Comparison of ENCODE assay signal across 8 cellular contexts in the genomic region with DNA sequence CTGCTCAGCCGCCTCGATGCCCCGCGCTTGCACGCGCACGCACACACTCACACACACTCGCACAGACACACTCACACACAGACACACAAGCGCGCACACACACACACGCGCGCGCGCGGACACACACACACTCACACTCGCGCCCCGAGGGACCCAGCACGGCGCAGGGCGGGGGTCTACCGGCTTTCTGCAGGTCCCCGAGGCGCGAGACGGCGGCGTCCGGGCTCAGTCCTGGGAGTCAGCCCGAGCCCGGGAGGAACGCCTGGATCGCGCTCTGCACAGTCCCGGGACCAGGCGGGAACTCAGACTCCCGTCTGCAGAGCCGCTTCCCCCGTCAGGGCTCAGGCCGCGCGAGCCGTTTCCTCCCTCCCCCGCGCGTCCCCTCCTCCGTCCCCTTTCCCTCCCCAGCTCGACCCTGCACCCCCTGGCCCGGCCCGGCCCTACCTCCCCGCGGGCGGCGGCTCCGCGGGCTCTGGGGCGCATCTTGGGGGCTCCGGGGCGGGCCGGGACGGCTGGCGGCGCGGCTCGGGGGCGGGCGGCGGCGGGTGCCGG. TPM values are rescaled to one million over a fixed set of nuclear protein-coding genes. Genes with fewer than 3 reads are reported as not detected.
DNase-seq lines count a peak whose midpoint lies in the region; ATAC-seq and TF ChIP-seq lines count a peak whose summit lies in the region.

No MANE protein-coding gene starts in this region.

- H3K56ac ChIP-seq in IMR-90 (ENCODE audit: extremely low read depth, insufficient read depth, low read length), result peak overlapping the region; percentile 85

- H4K5ac ChIP-seq in IMR-90 (ENCODE audit: low read depth, low read length), result peak overlapping the region; percentile 85

- H3K4me1 ChIP-seq in IMR-90 (ENCODE audit: control insufficient read depth, insufficient read depth, low read length), result peaks cover 20% of the 10 kb centered on the region
- peaks cover 5% of the 10 kb centered on the region for H3K4me1 ChIP-seq in body of pancreas
- H3K4me1 ChIP-seq in smooth muscle cell (ENCODE audit: low read depth), result peaks cover 20% of the 10 kb centered on the region

- dilution Hi-C loops in IMR-90 (cut with HindIII; ENCODE audit: low sequenced_read_pairs, unreplicated experiment), result no loop called here

- BruUV-seq in Calu3 (replicated peaks; lab: Mats Ljungman, UMichigan), result no TSS peak
- no TSS peak for BruUV-seq in IMR-90 (replicated peaks; lab: Mats Ljungman, UMichigan)

- no peak for DNase-seq in Calu3
- DNase-seq in IMR-90, result peak; percentile 50
- peak in 2 of 4 donors; percentile 38 for DNase-seq in body of pancreas
- DNase-seq in immature natural killer cell, result no peak
- DNase-seq in smooth muscle cell (lab: John Stamatoyannopoulos, UW; ENCODE audit: unreplicated experiment), result peak; percentile 53

- 0 out of 3 replicates have a peak overlapping the region, but pooled peaks have one; percentile 55 for H2BK15ac ChIP-seq in IMR-90 (ENCODE audit: low read depth, low read length)

- H4K8ac ChIP-seq in IMR-90 (ENCODE audit: low read depth in 2 of 2, low read length in 2 of 2), result peak overlapping the region; percentile 75 to 83

- POLR2A ChIA-PET in IMR-90 (lab: Charles Lee; ENCODE audit: unreplicated experiment), result interaction anchor here (0.6 to 1.0 kb wide), 5 partner anchors 12 to 138 kb away, joined by 3 to 10 read pairs (median 5); no protein-coding TSS in a partner anchor

- H2AFZ ChIP-seq in IMR-90 (replicated peaks; ENCODE audit: low read length, poor library complexity) (peak overlapping the region; percentile 88), smooth muscle cell (ENCODE audit: low read depth) (no peak overlapping the region)

- H3K4me2 ChIP-seq in IMR-90 (ENCODE audit: low read depth, low read length), result peak overlapping the region; percentile 90
- peak overlapping the region; percentile 94 for H3K4me2 ChIP-seq in smooth muscle cell

- peaks cover 78% of the 10 kb centered on the region for H3K27me3 Mint-ChIP-seq in Calu3 (ENCODE audit: unreplicated experiment)
- H3K27me3 Mint-ChIP-seq in immature natural killer cell (ENCODE audit: low read depth in 3 of 3), result peaks cover 15 to 40% (median 26%) of the 10 kb centered on the region in 3 donors

- TF ChIP-seq CTCF in Calu3 (IDR thresholded peaks at IDR 0.05; ENCODE audit: unreplicated experiment) (no peak), IMR-90 (conservative IDR thresholded peaks at IDR 0.05; ENCODE audit: low read depth, low read length) (no peak), body of pancreas (IDR thresholded peaks at IDR 0.05) (no peak), smooth muscle cell (IDR thresholded peaks at IDR 0.05; ENCODE audit: borderline replicate concordance, insufficient read depth, poor library complexity, severe bottlenecking) (no peak)

- peak overlapping the region; percentile 84 for H4K91ac ChIP-seq in IMR-90 (ENCODE audit: insufficient read depth, low read depth, low read length)

- H3F3A ChIP-seq in smooth muscle cell (ENCODE audit: low read depth), result peaks cover 17% of the 10 kb centered on the region

- H3K9me3 Mint-ChIP-seq in Calu3 (ENCODE audit: low read depth, unreplicated experiment), result no peaks in the 10 kb centered on the region
- H3K9me3 Mint-ChIP-seq in immature natural killer cell, result no peaks in the 10 kb centered on the region

- H3K23ac ChIP-seq in IMR-90 (ENCODE audit: low read depth, low read length), result peak overlapping the region; percentile 90

- H3K9me1 ChIP-seq in IMR-90 (ENCODE audit: insufficient read depth, low read length), result peaks cover 12% of the 10 kb centered on the region; the same call in 1 of the 2 replicates

- H2BK120ac ChIP-seq in IMR-90 (ENCODE audit: low read depth, low read length), result peak overlapping the region; percentile 78

- peak overlapping the region; percentile 50 for H3K14ac ChIP-seq in IMR-90 (replicated peaks; ENCODE audit: low read depth, low read length)

- H3K9me3 ChIP-seq in IMR-90 (ENCODE audit: control insufficient read depth, insufficient read depth, low read length) (no peaks in the 10 kb centered on the region), body of pancreas (no peaks in the 10 kb centered on the region), smooth muscle cell (replicated peaks; ENCODE audit: low read depth) (no peaks in the 10 kb centered on the region)

- peaks cover 4 to 51% of the 10 kb centered on the region in 2 experiments; a peak in 3 of 4 replicates for H3K79me1 ChIP-seq in IMR-90 (ENCODE audit: low read depth in 1 of 2, low read length in 2 of 2)

- peak; percentile 50 for ATAC-seq in IMR-90 (ENCODE audit: low read depth)
- ATAC-seq in body of pancreas, result peak; percentile 45
- ATAC-seq in HG03139 (IDR thresholded peaks at IDR 0.05; ENCODE audit: unreplicated experiment), result no peak
- no peak for ATAC-seq in GM19455 (IDR thresholded peaks at IDR 0.05; ENCODE audit: unreplicated experiment)
- ATAC-seq in HG02970 (IDR thresholded peaks at IDR 0.05; ENCODE audit: low FRiP score, unreplicated experiment), result no peak

- H4K20me1 ChIP-seq in IMR-90 (ENCODE audit: insufficient read depth, low read length), result peaks cover 18% of the 10 kb centered on the region; the same call in 1 of the 2 replicates
- peaks cover 22% of the 10 kb centered on the region for H4K20me1 ChIP-seq in smooth muscle cell (ENCODE audit: low read depth)

- TF ChIP-seq POLR2A in IMR-90 (IDR thresholded peaks at IDR 0.05; ENCODE audit: low read depth, low read length) (peak; percentile 36), body of pancreas (IDR thresholded peaks at IDR 0.05) (no peak)

- peaks cover 7% of the 10 kb centered on the region for H3K4me1 Mint-ChIP-seq in Calu3 (ENCODE audit: low read depth, unreplicated experiment)
- peaks cover 11 to 17% of the 10 kb centered on the region in 2 donors for H3K4me1 Mint-ChIP-seq in immature natural killer cell

- H3K18ac ChIP-seq in IMR-90 (ENCODE audit: low read depth, low read length), result peak overlapping the region; percentile 83

- in situ Hi-C loops in IMR-90 (cut with MboI; ENCODE audit: low sequenced_read_pairs), result no loop called here

- H3K27ac ChIP-seq in IMR-90 (ENCODE audit: insufficient read depth, low read length) (peak overlapping the region; percentile 92), body of pancreas (peak overlapping the region in 1 of 4 donors; percentile 54), smooth muscle cell (ENCODE audit: low read depth) (peak overlapping the region; percentile 48)

- H3K4ac ChIP-seq in IMR-90 (ENCODE audit: low read depth, low read length), result peak overlapping the region; percentile 85

- peaks cover 4% of the 10 kb centered on the region; the same call in 1 of the 2 replicates for H3K36me3 ChIP-seq in IMR-90 (ENCODE audit: control insufficient read depth, insufficient read depth, low read length)
- no peaks in the 10 kb centered on the region for H3K36me3 ChIP-seq in body of pancreas (replicated peaks in 1 of 2; ENCODE audit: insufficient read depth in 1 of 2, low read depth in 2 of 2)
- H3K36me3 ChIP-seq in smooth muscle cell (ENCODE audit: low read depth), result no peaks in the 10 kb centered on the region

- H2BK20ac ChIP-seq in IMR-90 (ENCODE audit: low read depth, low read length), result peak overlapping the region; percentile 45; the same call in 1 of the 2 replicates

- peaks cover 5% of the 10 kb centered on the region for H3K36me3 Mint-ChIP-seq in Calu3 (ENCODE audit: insufficient read depth, unreplicated experiment)
- H3K36me3 Mint-ChIP-seq in immature natural killer cell, result peaks cover 0 to 8% (median 4%) of the 10 kb centered on the region in 3 donors

- no peaks in the 10 kb centered on the region for H3K27me3 ChIP-seq in IMR-90 (ENCODE audit: control insufficient read depth, insufficient read depth, low read length)
- no peaks in the 10 kb centered on the region for H3K27me3 ChIP-seq in body of pancreas
- H3K27me3 ChIP-seq in smooth muscle cell (ENCODE audit: low read depth), result no peaks in the 10 kb centered on the region

- peak overlapping the region; percentile 93 for H2BK5ac ChIP-seq in IMR-90 (ENCODE audit: low read depth, low read length, poor library complexity, severe bottlenecking)

- WGBS in IMR-90 (ENCODE audit: extremely low coverage in 2 of 2, insufficient read length in 1 of 2), 2 experiments, result 1% methylated on average over 26 of the region's 71 CpGs; no CpG with 5 or more reads in 1 of the 2 experiments
- 1% methylated on average over 21 to 46 of the region's 71 CpGs for WGBS in body of pancreas, 2 donors
- 1% methylated on average over 39 of the region's 71 CpGs for WGBS in smooth muscle cell (ENCODE audit: low lambda C conversion rate)

- H3K4me3 ChIP-seq in IMR-90 (ENCODE audit: insufficient read depth, low read depth, low read length) (peak overlapping the region; percentile 85), body of pancreas (no peak overlapping the region), smooth muscle cell (peak overlapping the region; percentile 66)

- H2AK5ac ChIP-seq in IMR-90 (ENCODE audit: low read depth, low read length), result peak overlapping the region; percentile 86

- intact Hi-C loops in Calu3 (cut with micrococcal nuclease; ENCODE audit: unreplicated experiment) (no loop called here), IMR-90 (cut with micrococcal nuclease) (no loop called here), body of pancreas (cut with DNase I) (no loop called here)

- CTCF ChIA-PET in Calu3 (lab: Charles Lee), result no interaction called here
- CTCF ChIA-PET in IMR-90 (lab: Yijun Ruan, JAX), result no interaction called here

- no peak overlapping the region for H3K27ac Mint-ChIP-seq in Calu3 (ENCODE audit: unreplicated experiment)
- no peak overlapping the region for H3K27ac Mint-ChIP-seq in immature natural killer cell

- peak overlapping the region; percentile 67 for H3K4me3 Mint-ChIP-seq in Calu3 (ENCODE audit: low read depth, unreplicated experiment)
- peak overlapping the region; percentile 78 to 90 (median 82) for H3K4me3 Mint-ChIP-seq in immature natural killer cell

- H3K79me2 ChIP-seq in smooth muscle cell (ENCODE audit: low read depth), result no peaks in the 10 kb centered on the region

- peak overlapping the region; percentile 86 for H2AK9ac ChIP-seq in IMR-90 (replicated peaks; ENCODE audit: low read depth, low read length, poor library complexity)

- H3K9ac ChIP-seq in IMR-90 (ENCODE audit: low read depth, low read length) (peak overlapping the region; percentile 77), smooth muscle cell (ENCODE audit: low read depth) (peak overlapping the region; percentile 74)

- TF ChIP-seq RAD21 in IMR-90 (IDR thresholded peaks at IDR 0.05; ENCODE audit: low read length), result no peak

RNA-seq across cellular contexts. Expression of a gene that starts 0.5 kb away (rescaled TPM):
- not detected in 2 replicates for total RNA-seq in Calu3 (2022)
- total RNA-seq in IMR-90 (2012; rRNA removed), result 7.5 and 7.8 TPM in 2 replicates
- polyA plus RNA-seq in IMR-90 (2012; rRNA removed), result 7.4 and 10.3 TPM in 2 replicates
- polyA plus RNA-seq in IMR-90 (2012; cell fraction: cytosol; rRNA removed), result 7.5 and 18.0 TPM in 2 replicates
- polyA plus RNA-seq in IMR-90 (2012; cell fraction: nucleus; rRNA removed; ENCODE audit: low replicate concordance), result 14.9 and 25.0 TPM in 2 replicates
- total RNA-seq in body of pancreas, result 1 to 10 TPM; 2.6 to 7.3 TPM
- polyA plus RNA-seq in immature natural killer cell, result not detected
- total RNA-seq in smooth muscle cell, result 2.8 and 4.6 TPM in 2 replicates
- polyA plus RNA-seq in smooth muscle cell, result 1.8 and 5.5 TPM in 2 replicates

RNA-seq across cellular contexts. Expression of a gene that starts 32.6 kb away (rescaled TPM):
- total RNA-seq in Calu3 (2022) (12.6 and 13.1 TPM in 2 replicates), IMR-90 (2012; rRNA removed) (7.5 and 10.0 TPM in 2 replicates), body of pancreas (10 to 100 TPM; 16.1 to 21.1 TPM), smooth muscle cell (8.0 and 10.8 TPM in 2 replicates)
- polyA plus RNA-seq in IMR-90 (2012; rRNA removed) (6.9 and 7.1 TPM in 2 replicates), immature natural killer cell (10 to 100 TPM; 27.8 to 37.1 (median 33.9) TPM), smooth muscle cell (10.5 and 13.0 TPM in 2 replicates)
- 5.8 and 9.5 TPM in 2 replicates for polyA plus RNA-seq in IMR-90 (2012; cell fraction: cytosol; rRNA removed)
- 5.3 and 5.7 TPM in 2 replicates for polyA plus RNA-seq in IMR-90 (2012; cell fraction: nucleus; rRNA removed; ENCODE audit: low replicate concordance)

RNA-seq across cellular contexts. Expression of a gene that starts 56.4 kb away (rescaled TPM):
- total RNA-seq in Calu3 (2022), result 128 and 132 TPM in 2 replicates
- total RNA-seq in IMR-90 (2012; rRNA removed), result 81.7 and 136 TPM in 2 replicates
- 143 and 170 TPM in 2 replicates for polyA plus RNA-seq in IMR-90 (2012; rRNA removed)
- 591 and 666 TPM in 2 replicates for polyA plus RNA-seq in IMR-90 (2012; cell fraction: cytosol; rRNA removed)
- 135 and 207 TPM in 2 replicates for polyA plus RNA-seq in IMR-90 (2012; cell fraction: nucleus; rRNA removed; ENCODE audit: low replicate concordance)
- total RNA-seq in body of pancreas, result 100 to 1,000 TPM in 1 of 2 donors, 10 to 100 TPM in 1; 61.0 to 140 TPM
- polyA plus RNA-seq in immature natural killer cell, result 1,000 to 10,000 TPM in 1 of 3 donors, 100 to 1,000 TPM in 2; 742 to 1,051 (median 942) TPM
- total RNA-seq in smooth muscle cell, result 380 TPM in 2 replicates
- polyA plus RNA-seq in smooth muscle cell, result 376 and 384 TPM in 2 replicates

Comparison
In these comparisons a context has a peak if more than half of its experiments do, and no peak if none do; other contexts are left out.
1. DNase-seq: peak in IMR-90 (single experiment) and smooth muscle cell (single experiment); none in Calu3 (single experiment) and immature natural killer cell (0 of 3).
2. ATAC-seq: peak in IMR-90 (single experiment) and body of pancreas (single experiment); none in HG03139 (single experiment), GM19455 (single experiment) and HG02970 (single experiment).
3. H3K4me3 ChIP-seq: peak in IMR-90 (single experiment) and smooth muscle cell (single experiment); none in body of pancreas (0 of 2).